In the genomic region with DNA sequence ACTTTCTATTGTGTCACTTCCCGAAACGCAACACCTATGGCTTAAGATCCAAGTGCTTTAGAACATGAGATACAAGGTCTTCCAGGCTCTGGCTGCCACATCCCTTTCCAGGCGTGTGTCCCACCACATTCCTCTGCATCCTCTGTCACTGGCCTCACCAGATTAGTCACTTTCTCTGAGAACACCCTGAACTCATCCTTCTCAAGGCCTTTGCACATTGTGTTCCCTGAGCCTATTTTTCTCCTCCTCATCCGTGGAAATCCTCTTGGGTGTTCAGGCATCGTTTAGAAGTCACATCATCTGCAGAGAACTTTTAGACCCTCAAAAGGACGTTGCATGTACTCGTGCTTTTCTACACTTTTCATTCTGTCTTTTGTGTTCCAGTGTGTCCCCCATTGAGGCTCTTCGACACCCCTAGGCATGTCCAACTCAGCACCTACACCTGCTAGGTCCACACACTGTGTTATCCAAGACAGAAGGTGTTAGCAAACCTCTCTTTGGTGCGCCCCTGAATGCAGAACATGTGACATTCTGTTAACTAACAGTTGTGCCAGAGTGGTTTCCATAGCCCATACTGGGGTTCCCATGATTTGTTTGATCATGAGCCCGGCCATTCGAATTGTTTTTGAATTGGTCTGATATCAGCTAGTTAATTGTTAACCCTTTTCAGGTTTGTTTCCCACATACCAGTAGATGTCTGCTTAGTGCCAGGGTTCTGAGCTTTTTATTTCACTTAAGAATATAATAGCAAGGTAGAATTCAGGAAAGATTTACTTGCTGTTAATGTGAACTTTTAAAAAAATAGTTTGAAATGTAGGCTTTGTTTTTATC, we compare ENCODE assay signal across 13 cellular contexts.
DNase-seq lines count a peak whose midpoint lies in the region; ATAC-seq and TF ChIP-seq lines count a peak whose summit lies in the region.
"Had no signal": no experiment of that assay in that cellular context is flagged by ENCODE, and none has a peak within 500 bp of the region (broad histone marks: within the 10 kb centered on the region; RNA-seq: fewer than 3 reads in every experiment).

No MANE protein-coding gene starts in this region.

- peak overlapping the region in 2 of 3 donors; percentile 5 to 52 for H3K27ac Mint-ChIP-seq in CD4-positive, CD25-positive, alpha-beta regulatory T cell

- peaks cover 12 to 26% (median 22%) of the 10 kb centered on the region in 4 donors for H3K4me1 Mint-ChIP-seq in CD4-positive, CD25-positive, alpha-beta regulatory T cell

- no peak for DNase-seq in CD4-positive, CD25-positive, alpha-beta regulatory T cell
- peak; percentile 87 for DNase-seq in brain microvascular endothelial cell
- DNase-seq in right atrium auricular region (ENCODE audit: low spot score): peak; percentile 86
- DNase-seq in sciatic nerve (ENCODE audit: low spot score): no peak
- no peak for DNase-seq in effector memory CD4-positive, alpha-beta T cell
- no peak for DNase-seq in NCI-H1048 (lab: John Stamatoyannopoulos, UW)
- DNase-seq: C1 segment of cervical spinal cord, NCI-H774 had no signal

- intact Hi-C loops in sciatic nerve (cut with DNase I): no loop called here

- H3K4me3 ChIP-seq in CD4-positive, CD25-positive, alpha-beta regulatory T cell (ENCODE audit: low read depth, low read length): no peak overlapping the region
- H3K4me3 ChIP-seq in brain microvascular endothelial cell (ENCODE audit: low read depth, low read length): no peak overlapping the region
- H3K4me3 ChIP-seq in right atrium auricular region: no peak overlapping the region
- no peak overlapping the region for H3K4me3 ChIP-seq in effector memory CD4-positive, alpha-beta T cell (ENCODE audit: insufficient read depth, low read depth, low read length, poor library complexity, severe bottlenecking)
- H3K4me3 ChIP-seq: GM12878 had no signal

- ATAC-seq in CD4-positive, CD25-positive, alpha-beta regulatory T cell (ENCODE audit: low read depth in 2 of 2): no peak
- ATAC-seq in sciatic nerve: peak; percentile 89
- no peak for ATAC-seq in esophagus mucosa
- ATAC-seq in HG02870 (IDR thresholded peaks at IDR 0.05; ENCODE audit: unreplicated experiment): no peak
- ATAC-seq: GM12878 had no signal

- TF ChIP-seq CTCF in brain microvascular endothelial cell (IDR thresholded peaks at IDR 0.05; ENCODE audit: low read depth, low read length, missing control alignments) (no peak), right atrium auricular region (IDR thresholded peaks at IDR 0.05) (no peak)

- peaks cover 0 to 3% (median 0%) of the 10 kb centered on the region in 7 donors for H3K9me3 Mint-ChIP-seq in CD4-positive, CD25-positive, alpha-beta regulatory T cell
- H3K9me3 Mint-ChIP-seq: central memory CD8-positive, alpha-beta T cell had no signal

- no peak overlapping the region for H3K27ac ChIP-seq in CD4-positive, CD25-positive, alpha-beta regulatory T cell (ENCODE audit: insufficient read depth, low read length, poor library complexity, severe bottlenecking)
- H3K27ac ChIP-seq in brain microvascular endothelial cell (peak overlapping the region; percentile 78), right atrium auricular region (peak overlapping the region; percentile 82 to 96)
- no peak overlapping the region for H3K27ac ChIP-seq in effector memory CD4-positive, alpha-beta T cell (ENCODE audit: insufficient read depth, low read length, poor library complexity, severe bottlenecking)
- H3K27ac ChIP-seq: parathyroid adenoma had no signal

- no peaks in the 10 kb centered on the region for H3K4me1 ChIP-seq in CD4-positive, CD25-positive, alpha-beta regulatory T cell (ENCODE audit: control insufficient read depth, insufficient read depth, low read length, poor library complexity, severe bottlenecking)
- H3K4me1 ChIP-seq in right atrium auricular region: peaks cover 0 to 83% of the 10 kb centered on the region in 2 donors
- H3K4me1 ChIP-seq in effector memory CD4-positive, alpha-beta T cell (ENCODE audit: control insufficient read depth, insufficient read depth, low read length, poor library complexity, severe bottlenecking): no peaks in the 10 kb centered on the region

- H3K36me3 ChIP-seq in CD4-positive, CD25-positive, alpha-beta regulatory T cell (ENCODE audit: control insufficient read depth, insufficient read depth, low read length): peaks cover 4% of the 10 kb centered on the region
- H3K36me3 ChIP-seq in brain microvascular endothelial cell (replicated peaks) (peaks cover 2% of the 10 kb centered on the region), right atrium auricular region (peaks cover 9% of the 10 kb centered on the region)
- peaks cover 3% of the 10 kb centered on the region for H3K36me3 ChIP-seq in effector memory CD4-positive, alpha-beta T cell (ENCODE audit: control insufficient read depth, insufficient read depth, low read length)

- in situ Hi-C loops in brain microvascular endothelial cell (cut with HindIII; ENCODE audit: low pct_ligation_motif_present, low sequenced_read_pairs): no loop called here

- H3K36me3 Mint-ChIP-seq in CD4-positive, CD25-positive, alpha-beta regulatory T cell: peaks cover 36% of the 10 kb centered on the region

- H3K4me3 Mint-ChIP-seq in CD4-positive, CD25-positive, alpha-beta regulatory T cell: no peak overlapping the region
- H3K4me3 Mint-ChIP-seq: central memory CD8-positive, alpha-beta T cell had no signal

- H3K27me3 Mint-ChIP-seq in CD4-positive, CD25-positive, alpha-beta regulatory T cell: no peaks in the 10 kb centered on the region
- H3K27me3 Mint-ChIP-seq: central memory CD8-positive, alpha-beta T cell had no signal

- H3K9me3 ChIP-seq in CD4-positive, CD25-positive, alpha-beta regulatory T cell (ENCODE audit: control insufficient read depth in 2 of 2, low read length in 2 of 2): no peaks in the 10 kb centered on the region
- no peaks in the 10 kb centered on the region for H3K9me3 ChIP-seq in right atrium auricular region
- H3K9me3 ChIP-seq in effector memory CD4-positive, alpha-beta T cell (ENCODE audit: control insufficient read depth, low read length): no peaks in the 10 kb centered on the region

- H3K27me3 ChIP-seq in CD4-positive, CD25-positive, alpha-beta regulatory T cell (ENCODE audit: control insufficient read depth, insufficient read depth, low read length): no peaks in the 10 kb centered on the region
- H3K27me3 ChIP-seq in brain microvascular endothelial cell (replicated peaks) (no peaks in the 10 kb centered on the region), right atrium auricular region (no peaks in the 10 kb centered on the region)
- no peaks in the 10 kb centered on the region for H3K27me3 ChIP-seq in effector memory CD4-positive, alpha-beta T cell (replicated peaks; ENCODE audit: control insufficient read depth, insufficient read depth, low read length, poor library complexity, severe bottlenecking)

Comparison
In these comparisons a context has a peak if more than half of its experiments do, and no peak if none do; other contexts are left out.
1. DNase-seq: peak in brain microvascular endothelial cell (single experiment) and right atrium auricular region (single experiment); none in CD4-positive, CD25-positive, alpha-beta regulatory T cell (0 of 3), sciatic nerve (single experiment), effector memory CD4-positive, alpha-beta T cell (0 of 3) and NCI-H1048 (single experiment).
2. H3K27ac ChIP-seq: peak in brain microvascular endothelial cell (single experiment) and right atrium auricular region (2 of 2); none in CD4-positive, CD25-positive, alpha-beta regulatory T cell (single experiment) and effector memory CD4-positive, alpha-beta T cell (single experiment).